Comparison of ENCODE assay signal across 19 cellular contexts in the genomic region with DNA sequence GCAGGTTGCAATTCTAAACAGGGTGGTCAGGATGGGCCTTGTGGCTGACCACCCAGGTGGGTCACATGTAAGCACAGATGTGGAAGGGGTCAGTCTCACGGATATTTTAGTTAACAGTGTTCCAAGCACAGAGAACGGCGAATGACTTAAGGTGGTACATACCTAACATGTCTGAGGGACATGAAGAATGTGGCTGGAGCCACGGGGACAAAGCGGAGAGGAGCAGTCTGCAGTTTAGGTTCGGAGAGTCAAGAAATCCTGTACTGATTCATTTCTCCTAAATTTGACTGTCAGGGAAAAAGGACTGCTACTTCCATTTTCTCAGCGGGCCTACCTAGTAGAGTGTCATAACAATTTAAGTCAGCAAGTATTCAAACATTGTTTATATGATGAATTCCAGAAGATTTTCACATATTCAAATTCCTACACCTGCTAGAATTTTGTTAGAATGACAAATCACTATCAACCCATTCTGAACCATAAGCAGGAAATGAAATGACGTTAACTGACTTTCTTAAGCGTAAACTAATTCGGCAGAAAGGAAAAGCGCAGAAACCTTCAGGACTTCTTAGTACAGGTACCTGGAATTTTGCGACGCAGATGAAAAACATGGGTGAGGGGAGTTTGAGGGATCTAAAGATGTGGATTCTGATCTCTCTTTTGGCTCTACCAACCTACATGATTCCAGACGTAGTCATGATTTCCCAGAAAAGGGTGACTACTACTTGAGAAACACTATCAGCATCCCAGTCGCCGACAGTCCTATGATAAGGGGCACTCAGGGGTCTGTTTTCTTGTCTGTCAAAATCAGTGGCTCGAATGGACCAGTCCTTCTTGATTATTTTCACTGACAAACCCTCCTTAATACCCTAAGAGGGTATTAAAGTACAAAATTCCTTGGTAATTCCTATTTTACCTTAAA. TPM values are rescaled to one million over a fixed set of nuclear protein-coding genes. Genes with fewer than 3 reads are reported as not detected.
DNase-seq lines count a peak whose midpoint lies in the region; ATAC-seq and TF ChIP-seq lines count a peak whose summit lies in the region.
"Had no signal": no experiment of that assay in that cellular context is flagged by ENCODE, and none has a peak within 500 bp of the region (broad histone marks: within the 10 kb centered on the region; RNA-seq: fewer than 3 reads in every experiment).

No MANE protein-coding gene starts in this region.

- peaks cover 8% of the 10 kb centered on the region for H3K36me3 ChIP-seq in SJSA1
- H3K36me3 ChIP-seq in endodermal cell (ENCODE audit: control insufficient read depth, insufficient read depth, low read length), result peaks cover 13% of the 10 kb centered on the region
- H3K36me3 ChIP-seq: tibial nerve had no signal

- TF ChIP-seq CTCF in endodermal cell (conservative IDR thresholded peaks at IDR 0.05), result no peak

- H3K36me3 Mint-ChIP-seq in activated T-cell treated with anti-CD3 and anti-CD28 coated beads, Interleukin-2, amount 50 U/mL, for 24 hours (ENCODE audit: low read depth), result peaks cover 56% of the 10 kb centered on the region
- no peaks in the 10 kb centered on the region for H3K36me3 Mint-ChIP-seq in endodermal cell (ENCODE audit: low read depth)
- peaks cover 10% of the 10 kb centered on the region for H3K36me3 Mint-ChIP-seq in stimulated activated effector memory CD8-positive, alpha-beta T cell treated with anti-CD3 and anti-CD28 coated beads, Interleukin-12 subunit alpha, Interleukin-12 subunit beta, amount 100 ng/mL, for 72 hours

- 93 to 95% methylated on average over 12 to 16 of the region's 17 CpGs for WGBS in endodermal cell (ENCODE audit: insufficient coverage in 1 of 2, insufficient read length in 1 of 2), 2 experiments

- H3K9me3 ChIP-seq in SJSA1 (replicated peaks), result no peaks in the 10 kb centered on the region
- no peaks in the 10 kb centered on the region for H3K9me3 ChIP-seq in endodermal cell (ENCODE audit: control insufficient read depth, low read length)
- H3K9me3 ChIP-seq: tibial nerve had no signal

- H3K27me3 ChIP-seq in SJSA1 (replicated peaks) (no peaks in the 10 kb centered on the region), endodermal cell (ENCODE audit: control insufficient read depth, insufficient read depth, low read length, poor library complexity, severe bottlenecking) (no peaks in the 10 kb centered on the region)
- H3K27me3 ChIP-seq: sigmoid colon, tibial nerve had no signal

- H3K9me3 Mint-ChIP-seq in activated T-cell treated with anti-CD3 and anti-CD28 coated beads, Interleukin-2, amount 50 U/mL, for 24 hours, result no peaks in the 10 kb centered on the region
- H3K9me3 Mint-ChIP-seq in endodermal cell, result no peaks in the 10 kb centered on the region
- peaks cover 3% of the 10 kb centered on the region for H3K9me3 Mint-ChIP-seq in stimulated activated effector memory CD8-positive, alpha-beta T cell treated with anti-CD3 and anti-CD28 coated beads, Interleukin-12 subunit alpha, Interleukin-12 subunit beta, amount 100 ng/mL, for 72 hours

- ATAC-seq in stimulated activated effector memory CD8-positive, alpha-beta T cell treated with anti-CD3 and anti-CD28 coated beads, Interleukin-12 subunit alpha, Interleukin-12 subunit beta, amount 100 ng/mL, for 72 hours, result no peak
- ATAC-seq: activated naive CD4-positive, alpha-beta T cell treated with anti-CD3 and anti-CD28 coated beads, Interleukin-2, amount 50 U/mL, for 72 hours had no signal

- H3K4me1 Mint-ChIP-seq in activated T-cell treated with anti-CD3 and anti-CD28 coated beads, Interleukin-2, amount 50 U/mL, for 24 hours (ENCODE audit: low read depth), result peaks cover 89% of the 10 kb centered on the region
- peaks cover 9% of the 10 kb centered on the region for H3K4me1 Mint-ChIP-seq in endodermal cell
- peaks cover 76% of the 10 kb centered on the region for H3K4me1 Mint-ChIP-seq in stimulated activated effector memory CD8-positive, alpha-beta T cell treated with anti-CD3 and anti-CD28 coated beads, Interleukin-12 subunit alpha, Interleukin-12 subunit beta, amount 100 ng/mL, for 72 hours

- peaks cover 64% of the 10 kb centered on the region for H3K4me1 ChIP-seq in SJSA1 (replicated peaks)
- H3K4me1 ChIP-seq in endodermal cell (ENCODE audit: control insufficient read depth, insufficient read depth, low read length), result peaks cover 6% of the 10 kb centered on the region

- peak overlapping the region; percentile 70 for H3K27ac Mint-ChIP-seq in activated T-cell treated with anti-CD3 and anti-CD28 coated beads, Interleukin-2, amount 50 U/mL, for 24 hours
- H3K27ac Mint-ChIP-seq in endodermal cell, result peak overlapping the region; percentile 28
- H3K27ac Mint-ChIP-seq in stimulated activated effector memory CD8-positive, alpha-beta T cell treated with anti-CD3 and anti-CD28 coated beads, Interleukin-12 subunit alpha, Interleukin-12 subunit beta, amount 100 ng/mL, for 72 hours, result peak overlapping the region; percentile 60

- no peaks in the 10 kb centered on the region for H3K27me3 Mint-ChIP-seq in activated T-cell treated with anti-CD3 and anti-CD28 coated beads, Interleukin-2, amount 50 U/mL, for 24 hours
- no peaks in the 10 kb centered on the region for H3K27me3 Mint-ChIP-seq in endodermal cell (ENCODE audit: insufficient read depth)

- peak overlapping the region; percentile 93 for H3K27ac ChIP-seq in SJSA1
- H3K27ac ChIP-seq in endodermal cell (ENCODE audit: low read depth, low read length), result no peak overlapping the region
- H3K27ac ChIP-seq: sigmoid colon, tibial nerve had no signal

- H3K4me3 ChIP-seq in SJSA1, result peak overlapping the region; percentile 27
- no peak overlapping the region for H3K4me3 ChIP-seq in endodermal cell (ENCODE audit: low read length)
- H3K4me3 ChIP-seq: lung, sigmoid colon, tibial nerve had no signal

- H3K4me3 Mint-ChIP-seq in activated T-cell treated with anti-CD3 and anti-CD28 coated beads, Interleukin-2, amount 50 U/mL, for 24 hours, result no peak overlapping the region
- H3K4me3 Mint-ChIP-seq in endodermal cell, result no peak overlapping the region
- H3K4me3 Mint-ChIP-seq in stimulated activated effector memory CD8-positive, alpha-beta T cell treated with anti-CD3 and anti-CD28 coated beads, Interleukin-12 subunit alpha, Interleukin-12 subunit beta, amount 100 ng/mL, for 72 hours, result no peak overlapping the region

- DNase-seq in activated T-cell treated with anti-CD3 and anti-CD28 coated beads, Interleukin-2, amount 50 U/mL, for 24 hours, result no peak
- no peak for DNase-seq in activated T-cell treated with anti-CD3 and anti-CD28 coated beads, Interleukin-2, amount 50 U/mL, for 1 hour
- DNase-seq in SJSA1 (ENCODE audit: low read depth in 1 of 2, low spot score in 2 of 2) (peak; percentile 69 to 85), endodermal cell (peak; percentile 53), HPDE6-E6E7 (ENCODE audit: extremely low spot score) (no peak), ureter (ENCODE audit: low spot score) (no peak), HuH-7.5 (ENCODE audit: low spot score) (no peak)
- DNase-seq in stimulated activated effector memory CD8-positive, alpha-beta T cell treated with anti-CD3 and anti-CD28 coated beads, Interleukin-12 subunit alpha, Interleukin-12 subunit beta, amount 100 ng/mL, for 72 hours (ENCODE audit: low spot score in 2 of 2), result no peak
- DNase-seq: COR-L47; foreskin melanocyte; NCI-H187; NCI-H446 treated with DMSO at 0.1 percent for 48 hours; nucleus accumbens; SHP77 treated with DMSO at 0.1 percent for 48 hours; sigmoid colon; stimulated activated CD4-positive, alpha-beta T cell treated with anti-CD3 and anti-CD28 coated beads, Interleukin-4, amount 100 ng/mL, for 24 hours had no signal

- no peak overlapping the region for H3K9ac ChIP-seq in endodermal cell (ENCODE audit: extremely low read depth, low read length, poor library complexity, severe bottlenecking)

RNA-seq across cellular contexts. Expression of a gene that starts 41.3 kb away (rescaled TPM):
- total RNA-seq in SJSA1 (2014; rRNA removed; shearing (Covaris generic)), result 52.2 and 52.7 TPM in 2 replicates
- 10 to 100 TPM; 47.3 to 48.5 TPM for total RNA-seq in endodermal cell
- 27.7 TPM for polyA plus RNA-seq in endodermal cell (2013, experiment 1 of 2)
- polyA plus RNA-seq in endodermal cell (2013, experiment 2 of 2), result 25.6 TPM
- 47.8 TPM for total RNA-seq in ureter

Comparison
In these comparisons a context has a peak if more than half of its experiments do, and no peak if none do; other contexts are left out.
1. DNase-seq: peak in SJSA1 (2 of 2) and endodermal cell (single experiment); none in activated T-cell treated with anti-CD3 and anti-CD28 coated beads, Interleukin-2, amount 50 U/mL, for 24 hours (single experiment), activated T-cell treated with anti-CD3 and anti-CD28 coated beads, Interleukin-2, amount 50 U/mL, for 1 hour (single experiment), stimulated activated effector memory CD8-positive, alpha-beta T cell treated with anti-CD3 and anti-CD28 coated beads, Interleukin-12 subunit alpha, Interleukin-12 subunit beta, amount 100 ng/mL, for 72 hours (0 of 2), HPDE6-E6E7 (single experiment), ureter (single experiment) and HuH-7.5 (single experiment).
2. Peak in every context shown above with its lines, with median percentiles within 50 percentile points of each other: H3K27ac Mint-ChIP-seq.